Comparison of ENCODE assay signal across 12 cellular contexts in genomic region chr19:47350599-47350998, GRCh38. TPM values are rescaled to one million over a fixed set of nuclear protein-coding genes. Genes with fewer than 3 reads are reported as not detected.
DNase-seq lines count a peak whose midpoint lies in the region; ATAC-seq and TF ChIP-seq lines count a peak whose summit lies in the region.
"Had no signal": no experiment of that assay in that cellular context is flagged by ENCODE, and none has a peak within 500 bp of the region (broad histone marks: within the 10 kb centered on the region; RNA-seq: fewer than 3 reads in every experiment).

No MANE protein-coding gene starts in this region.

- no peaks in the 10 kb centered on the region for H3K9me3 Mint-ChIP-seq in CD4-positive, alpha-beta T cell
- no peaks in the 10 kb centered on the region for H3K9me3 Mint-ChIP-seq in activated T-helper 2 cell treated with anti-CD3 and anti-CD28 coated beads, Interferon-gamma antibody, Interleukin-2, Interleukin-4, amounts not matched to agents 10 μg/mL and 5 μg/mL and 100 μg/mL, durations not matched to agents 14 hours and 24 hours and 36 hours
- peaks cover 0 to 2% (median 0%) of the 10 kb centered on the region in 11 donors for H3K9me3 Mint-ChIP-seq in naive thymus-derived CD4-positive, alpha-beta T cell

- H3K4me1 Mint-ChIP-seq in CD4-positive, alpha-beta T cell (ENCODE audit: low read depth) = peaks cover 45% of the 10 kb centered on the region
- peaks cover 21% of the 10 kb centered on the region for H3K4me1 Mint-ChIP-seq in activated T-helper 2 cell treated with anti-CD3 and anti-CD28 coated beads, Interferon-gamma antibody, Interleukin-2, Interleukin-4, amounts not matched to agents 10 μg/mL and 5 μg/mL and 100 μg/mL, durations not matched to agents 14 hours and 24 hours and 36 hours (ENCODE audit: low read depth)
- peaks cover 19 to 55% (median 54%) of the 10 kb centered on the region in 7 donors for H3K4me1 Mint-ChIP-seq in naive thymus-derived CD4-positive, alpha-beta T cell

- H3K27ac Mint-ChIP-seq in CD4-positive, alpha-beta T cell = peak overlapping the region; percentile 12
- H3K27ac Mint-ChIP-seq in activated T-helper 2 cell treated with anti-CD3 and anti-CD28 coated beads, Interferon-gamma antibody, Interleukin-2, Interleukin-4, amounts not matched to agents 10 μg/mL and 5 μg/mL and 100 μg/mL, durations not matched to agents 14 hours and 24 hours and 36 hours = peak overlapping the region; percentile 67
- H3K27ac Mint-ChIP-seq in naive thymus-derived CD4-positive, alpha-beta T cell = peak overlapping the region in 6 of 9 donors; percentile 6 to 93 (median 51)

- H3K36me3 ChIP-seq in HCT116 (ENCODE audit: control insufficient read depth in 1 of 2, insufficient read depth in 2 of 2, low read length in 2 of 2) = peaks cover 24 to 26% of the 10 kb centered on the region in 2 experiments
- peaks cover 0 to 28% (median 13%) of the 10 kb centered on the region in 3 experiments for H3K36me3 ChIP-seq in naive thymus-derived CD4-positive, alpha-beta T cell (ENCODE audit: control insufficient read depth in 2 of 3, insufficient read depth in 3 of 3, low read length in 3 of 3)

- H3K4me3 Mint-ChIP-seq in CD4-positive, alpha-beta T cell = peak overlapping the region; percentile 67
- peak overlapping the region; percentile 50 for H3K4me3 Mint-ChIP-seq in activated T-helper 2 cell treated with anti-CD3 and anti-CD28 coated beads, Interferon-gamma antibody, Interleukin-2, Interleukin-4, amounts not matched to agents 10 μg/mL and 5 μg/mL and 100 μg/mL, durations not matched to agents 14 hours and 24 hours and 36 hours (ENCODE audit: low read depth)
- H3K4me3 Mint-ChIP-seq in naive thymus-derived CD4-positive, alpha-beta T cell = peak overlapping the region; percentile 9 to 91 (median 44)

- peak overlapping the region; percentile 84 for H3K4me2 ChIP-seq in HCT116 (ENCODE audit: low read length)

- no peak for TF ChIP-seq RAD21 in HCT116 (IDR thresholded peaks at IDR 0.05; ENCODE audit: low read depth)

- peaks cover 15 to 22% of the 10 kb centered on the region in 2 experiments; a peak in 3 of 4 replicates for H3K4me1 ChIP-seq in HCT116 (ENCODE audit: control insufficient read depth in 1 of 2, insufficient read depth in 2 of 2, low read length in 2 of 2)
- H3K4me1 ChIP-seq in naive thymus-derived CD4-positive, alpha-beta T cell (ENCODE audit: control insufficient read depth in 2 of 2, insufficient read depth in 2 of 2, low read length in 2 of 2) = peaks cover 0 to 12% of the 10 kb centered on the region in 2 donors

- BruUV-seq in HCT116 (replicated peaks; lab: Mats Ljungman, UMichigan) = no TSS peak

- RAD21 ChIA-PET in HCT116 (lab: Charles Lee; ENCODE audit: low non-redundant PET in 1 of 2, low total read pairs in 2 of 2, uncharacterized antibody in 2 of 2, unreplicated experiment in 2 of 2) = no interaction called here

- H3K9me3 ChIP-seq in CD4-positive, alpha-beta T cell (ENCODE audit: control insufficient read depth, low read length) = no peaks in the 10 kb centered on the region
- H3K9me3 ChIP-seq in HCT116 (ENCODE audit: control insufficient read depth in 1 of 2, insufficient read depth in 1 of 2, low read depth in 1 of 2, low read length in 2 of 2) = no peaks in the 10 kb centered on the region
- H3K9me3 ChIP-seq in naive thymus-derived CD4-positive, alpha-beta T cell (ENCODE audit: control insufficient read depth in 2 of 3, low read length in 3 of 3) = no peaks in the 10 kb centered on the region

- H3K9me2 ChIP-seq in HCT116 (ENCODE audit: insufficient read depth) = no peaks in the 10 kb centered on the region

- no peaks in the 10 kb centered on the region for H3K27me3 ChIP-seq in CD4-positive, alpha-beta T cell (ENCODE audit: control insufficient read depth, insufficient read depth, low read length)
- H3K27me3 ChIP-seq in HCT116 (ENCODE audit: insufficient read depth, low read length) = no peaks in the 10 kb centered on the region
- H3K27me3 ChIP-seq in naive thymus-derived CD4-positive, alpha-beta T cell (ENCODE audit: control insufficient read depth in 2 of 2, insufficient read depth in 2 of 2, low read length in 2 of 2) = no peaks in the 10 kb centered on the region

- POLR2A ChIA-PET in CD4-positive, alpha-beta T cell (lab: Charles Lee) = no interaction called here
- POLR2A ChIA-PET in HCT116 (lab: Charles Lee) = no interaction called here
- POLR2A ChIA-PET in naive thymus-derived CD4-positive, alpha-beta T cell (lab: Charles Lee) = no interaction called here

- no peak for TF ChIP-seq POLR2A in HCT116 (IDR thresholded peaks at IDR 0.05; ENCODE audit: borderline replicate concordance, extremely low read depth, insufficient read depth, insufficient read length)

- intact Hi-C loops in CD4-positive, alpha-beta T cell (cut with DNase I, micrococcal nuclease) = no loop called here
- intact Hi-C loops in HCT116 (cut with micrococcal nuclease) = no loop called here
- intact Hi-C loops in activated T-helper 2 cell treated with anti-CD3 and anti-CD28 coated beads, Interferon-gamma antibody, Interleukin-2, Interleukin-4, amounts not matched to agents 10 μg/mL and 5 μg/mL and 100 μg/mL, durations not matched to agents 14 hours and 24 hours and 36 hours (cut with micrococcal nuclease) = no loop called here
- intact Hi-C loops in naive thymus-derived CD4-positive, alpha-beta T cell (cut with micrococcal nuclease) = no loop called here

- ATAC-seq in CD4-positive, alpha-beta T cell (ENCODE audit: poor library complexity) = no peak
- no peak for ATAC-seq in HCT116
- no peak for ATAC-seq in naive thymus-derived CD4-positive, alpha-beta T cell
- no peak for ATAC-seq in GM19395 (IDR thresholded peaks at IDR 0.05; ENCODE audit: unreplicated experiment)

- H3K4me3 ChIP-seq in HCT116 (replicated peaks in 1 of 2; ENCODE audit: low read depth in 1 of 2, low read length in 2 of 2) = no peak overlapping the region
- H3K4me3 ChIP-seq in naive thymus-derived CD4-positive, alpha-beta T cell (ENCODE audit: low read length) = no peak overlapping the region

- peaks cover 48% of the 10 kb centered on the region for H3K36me3 Mint-ChIP-seq in CD4-positive, alpha-beta T cell (ENCODE audit: low read depth)
- peaks cover 50% of the 10 kb centered on the region for H3K36me3 Mint-ChIP-seq in activated T-helper 2 cell treated with anti-CD3 and anti-CD28 coated beads, Interferon-gamma antibody, Interleukin-2, Interleukin-4, amounts not matched to agents 10 μg/mL and 5 μg/mL and 100 μg/mL, durations not matched to agents 14 hours and 24 hours and 36 hours (ENCODE audit: low read depth)
- peaks cover 5 to 22% (median 13%) of the 10 kb centered on the region in 5 donors for H3K36me3 Mint-ChIP-seq in naive thymus-derived CD4-positive, alpha-beta T cell

- H3K79me2 ChIP-seq in HCT116 (ENCODE audit: insufficient read depth, low read length) = peaks cover 62% of the 10 kb centered on the region

- H3K27me3 Mint-ChIP-seq in CD4-positive, alpha-beta T cell = no peaks in the 10 kb centered on the region
- H3K27me3 Mint-ChIP-seq in activated T-helper 2 cell treated with anti-CD3 and anti-CD28 coated beads, Interferon-gamma antibody, Interleukin-2, Interleukin-4, amounts not matched to agents 10 μg/mL and 5 μg/mL and 100 μg/mL, durations not matched to agents 14 hours and 24 hours and 36 hours (ENCODE audit: low read depth) = no peaks in the 10 kb centered on the region
- H3K27me3 Mint-ChIP-seq in naive thymus-derived CD4-positive, alpha-beta T cell = peaks cover 0 to 3% (median 0%) of the 10 kb centered on the region in 5 donors

- H4K20me1 ChIP-seq in HCT116 (ENCODE audit: insufficient read depth) = no peaks in the 10 kb centered on the region

- H3K27ac ChIP-seq in CD4-positive, alpha-beta T cell (ENCODE audit: low read depth, low read length) = no peak overlapping the region
- no peak overlapping the region for H3K27ac ChIP-seq in HCT116 (ENCODE audit: low read depth, low read length)
- no peak overlapping the region for H3K27ac ChIP-seq in naive thymus-derived CD4-positive, alpha-beta T cell (ENCODE audit: low read depth, low read length)

- H3K9ac ChIP-seq in HCT116 (ENCODE audit: low read length) = 0 out of 2 replicates have a peak overlapping the region, but pooled peaks have one; percentile 17

- DNase-seq in CD4-positive, alpha-beta T cell = no peak
- DNase-seq in HCT116 (ENCODE audit: low read depth, low spot score) = no peak
- DNase-seq in activated T-helper 2 cell treated with anti-CD3 and anti-CD28 coated beads, Interferon-gamma antibody, Interleukin-2, Interleukin-4, amounts not matched to agents 10 μg/mL and 5 μg/mL and 100 μg/mL, durations not matched to agents 14 hours and 24 hours and 36 hours (ENCODE audit: low spot score) = no peak
- no peak for DNase-seq in naive thymus-derived CD4-positive, alpha-beta T cell
- no peak for DNase-seq in NCI-H2029 treated with DMSO at 0.1 percent for 48 hours (lab: John Stamatoyannopoulos, UW)
- no peak for DNase-seq in kidney tubule cell (ENCODE audit: low spot score)
- DNase-seq in NCI-H345 treated with DMSO at 0.1 percent for 48 hours (lab: John Stamatoyannopoulos, UW; ENCODE audit: unreplicated experiment) = no peak
- DNase-seq: HCEC 1CT, NCI-H2081, retina had no signal

- no peak overlapping the region for H2AFZ ChIP-seq in HCT116 (ENCODE audit: low read depth, low read length, poor library complexity, severe bottlenecking)

- no peak for TF ChIP-seq CTCF in CD4-positive, alpha-beta T cell (IDR thresholded peaks at IDR 0.05)
- TF ChIP-seq CTCF in HCT116 (IDR thresholded peaks at IDR 0.05 in 2 of 3, conservative IDR thresholded peaks at IDR 0.05 in 1 of 3; ENCODE audit: borderline replicate concordance in 1 of 3, insufficient read depth in 1 of 3, low read depth in 2 of 3, low read length in 2 of 3) = no peak

- CTCF ChIA-PET in CD4-positive, alpha-beta T cell (lab: Charles Lee) = interaction anchor here (2.4 kb wide), 1 partner anchor 41 kb away, joined by 11 read pairs; no protein-coding TSS in a partner anchor
- CTCF ChIA-PET in HCT116 (lab: Charles Lee) = interaction anchor here (1.5 kb wide), 1 partner anchor 41 kb away, joined by 6 read pairs; no protein-coding TSS in a partner anchor
- CTCF ChIA-PET in naive thymus-derived CD4-positive, alpha-beta T cell (lab: Charles Lee) = no interaction called here

RNA-seq across cellular contexts. Expression of gene DHX34, which starts 1.5 kb away (rescaled TPM):
- total RNA-seq in CD4-positive, alpha-beta T cell = 1 to 10 TPM; 6.8 to 8.2 TPM
- total RNA-seq in HCT116 (2021; ENCODE audit: unreplicated experiment) = 30.5 TPM
- 17.8 and 18.5 TPM in 2 replicates for polyA plus RNA-seq in HCT116 (2012)
- total RNA-seq in activated T-helper 2 cell treated with anti-CD3 and anti-CD28 coated beads, Interferon-gamma antibody, Interleukin-2, Interleukin-4, amounts not matched to agents 10 μg/mL and 5 μg/mL and 100 μg/mL, durations not matched to agents 14 hours and 24 hours and 36 hours = 23.2 TPM in 2 replicates
- 10 to 100 TPM; 15.6 to 31.6 (median 29.5) TPM for total RNA-seq in naive thymus-derived CD4-positive, alpha-beta T cell
- polyA plus RNA-seq in naive thymus-derived CD4-positive, alpha-beta T cell = 10 to 100 TPM in 1 of 2 donors, 1 to 10 TPM in 1; 3.7 to 14.2 TPM

RNA-seq across cellular contexts. Expression of gene C5AR2, which starts 18.6 kb away (rescaled TPM):
- under 1 TPM; 0.06 to 0.19 TPM for total RNA-seq in CD4-positive, alpha-beta T cell
- 0.12 TPM for total RNA-seq in HCT116 (2021; ENCODE audit: unreplicated experiment)
- 0.04 and 0.25 TPM in 2 replicates for polyA plus RNA-seq in HCT116 (2012)
- not detected in 2 replicates for total RNA-seq in activated T-helper 2 cell treated with anti-CD3 and anti-CD28 coated beads, Interferon-gamma antibody, Interleukin-2, Interleukin-4, amounts not matched to agents 10 μg/mL and 5 μg/mL and 100 μg/mL, durations not matched to agents 14 hours and 24 hours and 36 hours
- total RNA-seq in naive thymus-derived CD4-positive, alpha-beta T cell = 10 to 100 TPM in 1 of 5 experiments, 1 to 10 TPM in 1, under 1 TPM in 3; 0.14 to 16.8 (median 0.34) TPM
- polyA plus RNA-seq in naive thymus-derived CD4-positive, alpha-beta T cell = not detected
- total RNA-seq: activated CD8-positive, alpha-beta memory T cell treated with anti-CD3 and anti-CD28 coated beads for 36 hours had no signal

RNA-seq across cellular contexts. Expression of gene C5AR1, which starts 40.9 kb away (rescaled TPM):
- 1 to 10 TPM; 4.4 to 5.8 TPM for total RNA-seq in CD4-positive, alpha-beta T cell
- 6.5 TPM for total RNA-seq in HCT116 (2021; ENCODE audit: unreplicated experiment)
- 2.8 and 3.0 TPM in 2 replicates for polyA plus RNA-seq in HCT116 (2012)
- 1.1 and 1.2 TPM in 2 replicates for total RNA-seq in activated T-helper 2 cell treated with anti-CD3 and anti-CD28 coated beads, Interferon-gamma antibody, Interleukin-2, Interleukin-4, amounts not matched to agents 10 μg/mL and 5 μg/mL and 100 μg/mL, durations not matched to agents 14 hours and 24 hours and 36 hours
- 100 to 1,000 TPM in 1 of 5 experiments, 10 to 100 TPM in 1, 1 to 10 TPM in 3; 3.7 to 205 (median 7.0) TPM for total RNA-seq in naive thymus-derived CD4-positive, alpha-beta T cell
- under 1 TPM in 1 of 2 donors, not detected in 1; 0.14 TPM for polyA plus RNA-seq in naive thymus-derived CD4-positive, alpha-beta T cell

Comparison
In these comparisons a context has a peak if more than half of its experiments do, and no peak if none do; other contexts are left out.
1. H3K27ac Mint-ChIP-seq: peak in every context shown above with its lines; median percentile 67 in activated T-helper 2 cell treated with anti-CD3 and anti-CD28 coated beads, Interferon-gamma antibody, Interleukin-2, Interleukin-4, amounts not matched to agents 10 μg/mL and 5 μg/mL and 100 μg/mL, durations not matched to agents 14 hours and 24 hours and 36 hours; 51 in naive thymus-derived CD4-positive, alpha-beta T cell; 12 in CD4-positive, alpha-beta T cell.